In the genomic region with DNA sequence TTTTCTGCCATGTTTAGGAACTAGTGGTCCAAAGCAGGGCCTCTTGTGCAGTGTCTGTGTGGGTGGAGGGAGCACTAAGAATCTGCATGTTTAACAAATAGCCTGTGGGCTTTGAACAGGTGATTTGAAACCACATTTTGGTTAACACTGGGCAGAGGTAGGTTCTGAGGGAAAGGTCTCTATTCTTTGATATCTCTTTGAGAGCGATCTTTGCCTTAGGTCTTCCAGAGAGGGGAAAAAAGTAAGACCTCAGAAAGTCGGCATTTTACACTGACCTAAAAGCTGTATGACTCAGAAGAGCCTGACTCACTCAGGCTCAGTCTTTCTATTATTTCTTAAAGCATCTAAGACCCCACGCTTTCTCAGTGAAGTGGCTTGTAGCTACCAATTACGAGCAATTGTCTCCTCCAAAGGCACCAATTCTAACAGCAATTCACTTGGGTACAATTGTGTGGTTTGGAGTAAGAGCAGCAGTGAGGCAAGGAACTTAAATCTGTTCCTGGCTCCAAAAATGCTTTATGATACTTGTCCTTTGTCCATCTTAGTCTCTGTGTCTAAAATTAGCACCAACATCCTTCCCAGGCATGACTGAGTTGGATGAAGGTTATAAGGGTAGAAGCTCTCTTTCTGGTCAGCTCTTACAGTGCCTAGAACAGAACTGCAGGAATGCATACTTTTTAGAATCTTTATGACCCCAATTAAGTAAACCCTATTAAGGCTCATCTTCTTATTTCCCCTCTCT, we compare ENCODE assay signal across 1 cellular context.
TF ChIP-seq lines count a peak whose summit lies in the region.

No MANE protein-coding gene starts in this region.

TF ChIP-seq in IMR-90, 13 proteins besides CTCF, POLR2A, EP300 and RAD21:
- TF ChIP-seq, protein P1, sequence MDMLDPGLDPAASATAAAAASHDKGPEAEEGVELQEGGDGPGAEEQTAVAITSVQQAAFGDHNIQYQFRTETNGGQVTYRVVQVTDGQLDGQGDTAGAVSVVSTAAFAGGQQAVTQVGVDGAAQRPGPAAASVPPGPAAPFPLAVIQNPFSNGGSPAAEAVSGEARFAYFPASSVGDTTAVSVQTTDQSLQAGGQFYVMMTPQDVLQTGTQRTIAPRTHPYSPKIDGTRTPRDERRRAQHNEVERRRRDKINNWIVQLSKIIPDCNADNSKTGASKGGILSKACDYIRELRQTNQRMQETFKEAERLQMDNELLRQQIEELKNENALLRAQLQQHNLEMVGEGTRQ (IDR thresholded peaks at IDR 0.05; ENCODE audit: low read depth, low read length) = no peak
- TF ChIP-seq ELK1 (IDR thresholded peaks at IDR 0.05; ENCODE audit: borderline replicate concordance, low read depth, low read length) = no peak
- TF ChIP-seq RCOR1 (IDR thresholded peaks at IDR 0.05; ENCODE audit: insufficient replicate concordance, low read length) = no peak
- TF ChIP-seq CEBPB (IDR thresholded peaks at IDR 0.05; ENCODE audit: low read depth, low read length) = no peak
- TF ChIP-seq FOS (IDR thresholded peaks at IDR 0.05; ENCODE audit: low read depth, low read length) = peak; percentile 71
- TF ChIP-seq MAFK (IDR thresholded peaks at IDR 0.05; ENCODE audit: low read depth, low read length) = no peak
- no peak for TF ChIP-seq NFE2L2 (IDR thresholded peaks at IDR 0.05; ENCODE audit: low read depth, low read length)
- TF ChIP-seq RFX5 (IDR thresholded peaks at IDR 0.05; ENCODE audit: low read depth, low read length) = no peak
- no peak for TF ChIP-seq BHLHE40 (IDR thresholded peaks at IDR 0.05; ENCODE audit: low read depth, low read length)
TF ChIP-seq in IMR-90: peak in this region for 1.
